13 cellular contexts compared by ENCODE assay signal in the genomic region with DNA sequence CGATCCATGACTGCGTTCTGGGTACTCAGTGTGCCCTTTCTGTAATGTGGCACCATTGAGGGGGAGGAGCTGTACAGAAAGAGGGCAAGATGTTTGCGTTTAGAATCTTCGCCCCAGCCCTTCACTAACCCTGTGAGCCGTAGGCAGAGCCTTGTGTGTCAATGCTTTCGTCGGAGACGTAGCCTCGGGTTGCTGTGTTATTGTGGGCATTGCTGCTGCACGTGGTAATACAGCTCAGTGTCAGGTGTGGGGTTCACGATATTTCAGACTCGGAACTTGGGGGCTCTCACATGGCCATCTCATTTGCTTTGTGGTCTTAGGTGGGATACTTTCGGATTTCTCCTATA. TPM values are rescaled to one million over a fixed set of nuclear protein-coding genes. Genes with fewer than 3 reads are reported as not detected.
A peak's percentile ranks its signal among the peaks of the same experiment; 100 is the strongest.
DNase-seq lines count a peak whose midpoint lies in the region; ATAC-seq and TF ChIP-seq lines count a peak whose summit lies in the region.
"Had no signal": no experiment of that assay in that cellular context is flagged by ENCODE, and none has a peak within 500 bp of the region (broad histone marks: within the 10 kb centered on the region; RNA-seq: fewer than 3 reads in every experiment).

No MANE protein-coding gene starts in this region.

- peaks cover 64% of the 10 kb centered on the region for H3K79me2 ChIP-seq in OCI-LY3 (ENCODE audit: low read length)

- H3K9me3 Mint-ChIP-seq in activated CD8-positive, alpha-beta memory T cell treated with anti-CD3 and anti-CD28 coated beads, Interleukin-2, amount 10 ng/mL, durations not matched to agents 7 days and 5 days (ENCODE audit: low read depth) = no peaks in the 10 kb centered on the region
- H3K9me3 Mint-ChIP-seq: endodermal cell had no signal

- TF ChIP-seq POLR2A in gastroesophageal sphincter (IDR thresholded peaks at IDR 0.05) = no peak

- peak overlapping the region; percentile 54 for H3K4me2 ChIP-seq in OCI-LY3 (ENCODE audit: low read length)

- peaks cover 93% of the 10 kb centered on the region for H3K4me1 Mint-ChIP-seq in activated CD8-positive, alpha-beta memory T cell treated with anti-CD3 and anti-CD28 coated beads, Interleukin-2, amount 10 ng/mL, durations not matched to agents 7 days and 5 days

- DNase-seq in activated CD8-positive, alpha-beta memory T cell treated with anti-CD3 and anti-CD28 coated beads, Interleukin-2, amount 50 U/mL, for 48 hours = peak; percentile 71
- no peak for DNase-seq in activated CD8-positive, alpha-beta memory T cell treated with anti-CD3 and anti-CD28 coated beads, Interleukin-2, amount 10 ng/mL, durations not matched to agents 7 days and 5 days
- DNase-seq in stimulated activated naive CD8-positive, alpha-beta T cell treated with anti-CD3 and anti-CD28 coated beads, Interleukin-15, Interleukin-2, amounts not matched to agents 100 U/mL and 50 U/mL, for 24 hours = peak; percentile 30
- no peak for DNase-seq in effector memory CD4-positive, alpha-beta T cell
- DNase-seq in GM13976 (ENCODE audit: low spot score) = no peak
- DNase-seq: activated gamma-delta T cell treated with Interleukin-2 at 50 U/mL for 16 hours; endodermal cell; NCI-H1694 treated with DMSO at 0.1 percent for 48 hours; stimulated activated CD4-positive, alpha-beta T cell treated with anti-CD3 and anti-CD28 coated beads, Interleukin-1b, Interleukin-23, amount 100 ng/mL, for 48 hours had no signal

- no peaks in the 10 kb centered on the region for H3K9me3 ChIP-seq in OCI-LY3 (ENCODE audit: insufficient read depth, low read length)
- no peaks in the 10 kb centered on the region for H3K9me3 ChIP-seq in gastroesophageal sphincter
- no peaks in the 10 kb centered on the region for H3K9me3 ChIP-seq in effector memory CD4-positive, alpha-beta T cell (ENCODE audit: control insufficient read depth, low read length)

- no peak overlapping the region for H3K9ac ChIP-seq in OCI-LY3 (ENCODE audit: low read length)

- H4K20me1 ChIP-seq in OCI-LY3 (ENCODE audit: insufficient read depth, low read length) = peaks cover 94% of the 10 kb centered on the region

- WGBS in gastroesophageal sphincter (ENCODE audit: low coverage in 1 of 2), 2 donors = 73% methylated on average over 7 of the region's 13 CpGs; no CpG with 5 or more reads in 1 of the 2 donors

- H3K4me3 Mint-ChIP-seq in activated CD8-positive, alpha-beta memory T cell treated with anti-CD3 and anti-CD28 coated beads, Interleukin-2, amount 10 ng/mL, durations not matched to agents 7 days and 5 days = no peak overlapping the region
- H3K4me3 Mint-ChIP-seq: endodermal cell had no signal

- peaks cover 70% of the 10 kb centered on the region for H3K36me3 Mint-ChIP-seq in activated CD8-positive, alpha-beta memory T cell treated with anti-CD3 and anti-CD28 coated beads, Interleukin-2, amount 10 ng/mL, durations not matched to agents 7 days and 5 days

- H3K4me3 ChIP-seq in OCI-LY3 (ENCODE audit: low read length) (no peak overlapping the region), gastroesophageal sphincter (no peak overlapping the region)
- no peak overlapping the region for H3K4me3 ChIP-seq in effector memory CD4-positive, alpha-beta T cell (ENCODE audit: insufficient read depth, low read depth, low read length, poor library complexity, severe bottlenecking)

- CTCF ChIA-PET in activated CD8-positive, alpha-beta memory T cell treated with anti-CD3 and anti-CD28 coated beads, Interleukin-2, amount 10 ng/mL, durations not matched to agents 7 days and 5 days (lab: Charles Lee) = no interaction called here

- ATAC-seq in activated CD8-positive, alpha-beta memory T cell treated with anti-CD3 and anti-CD28 coated beads, Interleukin-2, amount 10 ng/mL, durations not matched to agents 7 days and 5 days = no peak
- ATAC-seq in gastroesophageal sphincter (no peak), HG03354 (IDR thresholded peaks at IDR 0.05; ENCODE audit: poor library complexity, severe bottlenecking, unreplicated experiment) (no peak)
- no peak for ATAC-seq in stimulated activated naive CD8-positive, alpha-beta T cell treated with anti-CD3 and anti-CD28 coated beads, Interleukin-15, Interleukin-2, amounts not matched to agents 100 U/mL and 50 U/mL, for 24 hours

- H3K27ac Mint-ChIP-seq in activated CD8-positive, alpha-beta memory T cell treated with anti-CD3 and anti-CD28 coated beads, Interleukin-2, amount 10 ng/mL, durations not matched to agents 7 days and 5 days = no peak overlapping the region

- H3K27me3 Mint-ChIP-seq in activated CD8-positive, alpha-beta memory T cell treated with anti-CD3 and anti-CD28 coated beads, Interleukin-2, amount 10 ng/mL, durations not matched to agents 7 days and 5 days = no peaks in the 10 kb centered on the region

- H3K27me3 ChIP-seq in OCI-LY3 (ENCODE audit: low read depth, low read length) (no peaks in the 10 kb centered on the region), gastroesophageal sphincter (no peaks in the 10 kb centered on the region)
- no peaks in the 10 kb centered on the region for H3K27me3 ChIP-seq in effector memory CD4-positive, alpha-beta T cell (replicated peaks; ENCODE audit: control insufficient read depth, insufficient read depth, low read length, poor library complexity, severe bottlenecking)

- H3K27ac ChIP-seq in OCI-LY3 (ENCODE audit: low read length) (no peak overlapping the region), gastroesophageal sphincter (peak overlapping the region in 3 of 4 donors; percentile 29 to 60 (median 50))
- H3K27ac ChIP-seq in effector memory CD4-positive, alpha-beta T cell (ENCODE audit: insufficient read depth, low read length, poor library complexity, severe bottlenecking) = no peak overlapping the region

- H3K4me1 ChIP-seq in OCI-LY3 (ENCODE audit: low read length) = peaks cover 70% of the 10 kb centered on the region
- peaks cover 0 to 91% (median 42%) of the 10 kb centered on the region in 3 donors for H3K4me1 ChIP-seq in gastroesophageal sphincter
- H3K4me1 ChIP-seq in effector memory CD4-positive, alpha-beta T cell (ENCODE audit: control insufficient read depth, insufficient read depth, low read length, poor library complexity, severe bottlenecking) = peaks cover 56% of the 10 kb centered on the region

- in situ Hi-C loops in GM13976 (cut with MboI; ENCODE audit: low sequenced_read_pairs, unreplicated experiment) = no loop called here

- H3K36me3 ChIP-seq in OCI-LY3 (replicated peaks; ENCODE audit: low read depth, low read length) = peaks cover 79% of the 10 kb centered on the region
- peaks cover 0 to 67% of the 10 kb centered on the region in 2 donors for H3K36me3 ChIP-seq in gastroesophageal sphincter
- peaks cover 55% of the 10 kb centered on the region for H3K36me3 ChIP-seq in effector memory CD4-positive, alpha-beta T cell (ENCODE audit: control insufficient read depth, insufficient read depth, low read length)

- no peak for TF ChIP-seq EP300 in gastroesophageal sphincter (IDR thresholded peaks at IDR 0.05)

- no peak overlapping the region for H2AFZ ChIP-seq in OCI-LY3 (ENCODE audit: low read depth, low read length)

- TF ChIP-seq CTCF in OCI-LY3 (IDR thresholded peaks at IDR 0.05; ENCODE audit: low read depth, low read length) = no peak
- no peak for TF ChIP-seq CTCF in gastroesophageal sphincter (IDR thresholded peaks at IDR 0.05)
- TF ChIP-seq CTCF in GM13976 (IDR thresholded peaks at IDR 0.05; ENCODE audit: borderline replicate concordance, control extremely low read depth, extremely low read depth, insufficient read depth, missing control alignments) = no peak

RNA-seq across cellular contexts. Expression of gene RPS9, which starts 6.1 kb away (rescaled TPM):
- 1,000 to 10,000 TPM; 1,212 to 1,220 TPM for total RNA-seq in activated CD8-positive, alpha-beta memory T cell treated with anti-CD3 and anti-CD28 coated beads, Interleukin-2, amount 10 ng/mL, durations not matched to agents 7 days and 5 days
- total RNA-seq in gastroesophageal sphincter = 1,000 to 10,000 TPM; 1,142 to 2,786 (median 1,584) TPM

RNA-seq across cellular contexts. Expression of gene TSEN34, which starts 15.7 kb away (rescaled TPM):
- 10 to 100 TPM; 11.4 to 13.5 TPM for total RNA-seq in activated CD8-positive, alpha-beta memory T cell treated with anti-CD3 and anti-CD28 coated beads, Interleukin-2, amount 10 ng/mL, durations not matched to agents 7 days and 5 days
- total RNA-seq in gastroesophageal sphincter = 10 to 100 TPM; 57.4 to 73.2 (median 69.8) TPM

RNA-seq across cellular contexts. Expression of gene LILRB3, which starts 16.0 kb away (rescaled TPM):
- total RNA-seq in activated CD8-positive, alpha-beta memory T cell treated with anti-CD3 and anti-CD28 coated beads, Interleukin-2, amount 10 ng/mL, durations not matched to agents 7 days and 5 days = under 1 TPM in 1 of 2 experiments, not detected in 1; 0.35 TPM
- total RNA-seq in gastroesophageal sphincter = 10 to 100 TPM in 3 of 4 donors, 1 to 10 TPM in 1; 6.8 to 29.9 (median 21.3) TPM
- total RNA-seq: endodermal cell, temporal lobe had no signal

RNA-seq across cellular contexts. Expression of gene MBOAT7, which starts 17.4 kb away (rescaled TPM):
- 10 to 100 TPM; 54.7 to 76.3 TPM for total RNA-seq in activated CD8-positive, alpha-beta memory T cell treated with anti-CD3 and anti-CD28 coated beads, Interleukin-2, amount 10 ng/mL, durations not matched to agents 7 days and 5 days
- total RNA-seq in gastroesophageal sphincter = 10 to 100 TPM; 28.4 to 64.3 (median 36.5) TPM

RNA-seq across cellular contexts. Expression of gene TMC4, which starts 33.8 kb away (rescaled TPM):
- 1 to 10 TPM in 1 of 2 experiments, under 1 TPM in 1; 0.89 to 1.3 TPM for total RNA-seq in activated CD8-positive, alpha-beta memory T cell treated with anti-CD3 and anti-CD28 coated beads, Interleukin-2, amount 10 ng/mL, durations not matched to agents 7 days and 5 days
- 1 to 10 TPM in 1 of 4 donors, under 1 TPM in 2, not detected in 1; 0.16 to 3.1 (median 0.31) TPM for total RNA-seq in gastroesophageal sphincter

Comparison
In these comparisons a context has a peak if more than half of its experiments do, and no peak if none do; other contexts are left out.
1. DNase-seq: peak in activated CD8-positive, alpha-beta memory T cell treated with anti-CD3 and anti-CD28 coated beads, Interleukin-2, amount 50 U/mL, for 48 hours (single experiment) and stimulated activated naive CD8-positive, alpha-beta T cell treated with anti-CD3 and anti-CD28 coated beads, Interleukin-15, Interleukin-2, amounts not matched to agents 100 U/mL and 50 U/mL, for 24 hours (single experiment); none in activated CD8-positive, alpha-beta memory T cell treated with anti-CD3 and anti-CD28 coated beads, Interleukin-2, amount 10 ng/mL, durations not matched to agents 7 days and 5 days (single experiment), effector memory CD4-positive, alpha-beta T cell (0 of 3) and GM13976 (single experiment).
2. H3K27ac ChIP-seq: peak in gastroesophageal sphincter (3 of 4); none in OCI-LY3 (single experiment) and effector memory CD4-positive, alpha-beta T cell (single experiment).
3. RNA of gene TSEN34, which starts 15.7 kb away (total RNA-seq): 57.4 to 73.2 TPM in gastroesophageal sphincter; 11.4 to 13.5 TPM in activated CD8-positive, alpha-beta memory T cell treated with anti-CD3 and anti-CD28 coated beads, Interleukin-2, amount 10 ng/mL, durations not matched to agents 7 days and 5 days; every median in the first group is over 4 times any median in the second.
4. RNA of gene LILRB3, which starts 16.0 kb away (total RNA-seq): 6.8 to 29.9 TPM in gastroesophageal sphincter; 0.35 TPM in activated CD8-positive, alpha-beta memory T cell treated with anti-CD3 and anti-CD28 coated beads, Interleukin-2, amount 10 ng/mL, durations not matched to agents 7 days and 5 days; every median in the first group is over 4 times any median in the second.